15 cellular contexts compared by ENCODE assay signal in genomic region chr2:11764920-11765319, GRCh38. TPM values are rescaled to one million over a fixed set of nuclear protein-coding genes. Genes with fewer than 3 reads are reported as not detected.
A peak's percentile ranks its signal among the peaks of the same experiment; 100 is the strongest.
DNase-seq lines count a peak whose midpoint lies in the region; ATAC-seq and TF ChIP-seq lines count a peak whose summit lies in the region.
"Had no signal": no experiment of that assay in that cellular context is flagged by ENCODE, and none has a peak within 500 bp of the region (broad histone marks: within the 10 kb centered on the region; RNA-seq: fewer than 3 reads in every experiment).

No MANE protein-coding gene starts in this region.

- no peak overlapping the region for H3K23ac ChIP-seq in neuronal stem cell (ENCODE audit: low read depth, low read length, poor library complexity)

- intact Hi-C loops in activated naive CD4-positive, alpha-beta T cell treated with anti-CD3 and anti-CD28 coated beads for 36 hours (cut with micrococcal nuclease) = no loop called here
- intact Hi-C loops in natural killer cell (cut with micrococcal nuclease) = no loop called here

- H3K4me1 Mint-ChIP-seq in activated naive CD4-positive, alpha-beta T cell treated with anti-CD3 and anti-CD28 coated beads for 36 hours (ENCODE audit: low read depth) = peaks cover 20% of the 10 kb centered on the region
- H3K4me1 Mint-ChIP-seq in activated naive CD4-positive, alpha-beta T cell treated with anti-CD3 and anti-CD28 coated beads, Interleukin-2, amount 10 ng/mL, durations not matched to agents 7 days and 5 days = peaks cover 38% of the 10 kb centered on the region
- H3K4me1 Mint-ChIP-seq in natural killer cell treated with Interleukin-12 subunit alpha and Interleukin-12 subunit beta and Interleukin-15 and Interleukin-18, amount 100 ng/mL, for 72 hours (ENCODE audit: low read depth in 2 of 2) = peaks cover 44 to 48% of the 10 kb centered on the region in 2 donors
- H3K4me1 Mint-ChIP-seq in natural killer cell = peaks cover 43 to 59% of the 10 kb centered on the region in 2 donors

- H3K27me3 ChIP-seq in neuronal stem cell (ENCODE audit: control insufficient read depth in 3 of 3, insufficient read depth in 3 of 3, low read depth in 1 of 3, low read length in 3 of 3) = no peaks in the 10 kb centered on the region
- H3K27me3 ChIP-seq in HAP-1 (ENCODE audit: low read depth) = no peaks in the 10 kb centered on the region

- H3K9me3 ChIP-seq in neuronal stem cell (replicated peaks in 1 of 2; ENCODE audit: control insufficient read depth in 2 of 2, insufficient read depth in 1 of 2, low read depth in 1 of 2, low read length in 2 of 2) (peaks cover 3 to 13% of the 10 kb centered on the region in 2 donors), HAP-1 (no peaks in the 10 kb centered on the region)
- H3K9me3 ChIP-seq: Caco-2 had no signal

- no peak for TF ChIP-seq CTCF in natural killer cell (IDR thresholded peaks at IDR 0.05)

- WGBS in neuronal stem cell (ENCODE audit: extremely low coverage in 2 of 2, insufficient read length in 2 of 2, insufficient replicate concordance in 1 of 2), 2 donors = no CpG with 5 or more reads among the region's 10 CpGs

- peak overlapping the region; percentile 16 for H2BK5ac ChIP-seq in neuronal stem cell (ENCODE audit: low read length)

- no peak overlapping the region for H2BK12ac ChIP-seq in neuronal stem cell (ENCODE audit: low read length)

- H3K27ac ChIP-seq in neuronal stem cell (replicated peaks; ENCODE audit: low read length) = no peak overlapping the region
- H3K27ac ChIP-seq: PC-9 had no signal

- no peak overlapping the region for H3K4me3 Mint-ChIP-seq in activated naive CD4-positive, alpha-beta T cell treated with anti-CD3 and anti-CD28 coated beads for 36 hours
- H3K4me3 Mint-ChIP-seq in activated naive CD4-positive, alpha-beta T cell treated with anti-CD3 and anti-CD28 coated beads, Interleukin-2, amount 10 ng/mL, durations not matched to agents 7 days and 5 days = no peak overlapping the region
- H3K4me3 Mint-ChIP-seq in natural killer cell treated with Interleukin-12 subunit alpha and Interleukin-12 subunit beta and Interleukin-15 and Interleukin-18, amount 100 ng/mL, for 72 hours = no peak overlapping the region
- H3K4me3 Mint-ChIP-seq in natural killer cell = no peak overlapping the region
- H3K4me3 Mint-ChIP-seq: B cell had no signal

- H3K4ac ChIP-seq in neuronal stem cell (ENCODE audit: low read length) = no peak overlapping the region

- no peak for DNase-seq in activated naive CD4-positive, alpha-beta T cell treated with anti-CD3 and anti-CD28 coated beads for 36 hours
- no peak for DNase-seq in activated naive CD4-positive, alpha-beta T cell treated with anti-CD3 and anti-CD28 coated beads, Interleukin-2, amount 10 ng/mL, durations not matched to agents 7 days and 5 days
- no peak for DNase-seq in natural killer cell treated with Interleukin-12 subunit alpha and Interleukin-12 subunit beta and Interleukin-15 and Interleukin-18, amount 100 ng/mL, for 72 hours (ENCODE audit: low spot score)
- DNase-seq in natural killer cell (no peak), neuronal stem cell (ENCODE audit: low spot score) (no peak), HAP-1 (ENCODE audit: low spot score in 2 of 2) (no peak), NCI-H2171 treated with DMSO at 0.1 percent for 48 hours (lab: John Stamatoyannopoulos, UW) (no peak), kidney tubule cell (ENCODE audit: low spot score) (no peak)
- DNase-seq: Caco-2, NCI-H1417 treated with DMSO at 0.1 percent for 48 hours, NCI-H187 treated with DMSO at 0.1 percent for 48 hours, NCI-H226, NCI-H524, PC-9 had no signal

- H4K8ac ChIP-seq in neuronal stem cell (ENCODE audit: low read depth, low read length) = no peak overlapping the region

- H4K91ac ChIP-seq in neuronal stem cell (ENCODE audit: low read depth, low read length, poor library complexity) = no peak overlapping the region

- no peaks in the 10 kb centered on the region for H3K27me3 Mint-ChIP-seq in activated naive CD4-positive, alpha-beta T cell treated with anti-CD3 and anti-CD28 coated beads for 36 hours (ENCODE audit: low read depth)
- no peaks in the 10 kb centered on the region for H3K27me3 Mint-ChIP-seq in activated naive CD4-positive, alpha-beta T cell treated with anti-CD3 and anti-CD28 coated beads, Interleukin-2, amount 10 ng/mL, durations not matched to agents 7 days and 5 days
- H3K27me3 Mint-ChIP-seq in natural killer cell treated with Interleukin-12 subunit alpha and Interleukin-12 subunit beta and Interleukin-15 and Interleukin-18, amount 100 ng/mL, for 72 hours = no peaks in the 10 kb centered on the region
- no peaks in the 10 kb centered on the region for H3K27me3 Mint-ChIP-seq in natural killer cell (ENCODE audit: low read depth in 2 of 2)
- H3K27me3 Mint-ChIP-seq: B cell had no signal

- no peak overlapping the region for H3K4me3 ChIP-seq in neuronal stem cell (ENCODE audit: low read length in 2 of 2)
- no peak overlapping the region for H3K4me3 ChIP-seq in HAP-1
- H3K4me3 ChIP-seq: PC-9 had no signal

- H3K79me1 ChIP-seq in neuronal stem cell (ENCODE audit: low read depth, low read length) = peaks cover 6% of the 10 kb centered on the region

- H3K18ac ChIP-seq in neuronal stem cell (ENCODE audit: low read length) = peak overlapping the region; percentile 1

- H2AK5ac ChIP-seq in neuronal stem cell (ENCODE audit: low read depth, low read length) = no peak overlapping the region

- H3K27ac Mint-ChIP-seq in activated naive CD4-positive, alpha-beta T cell treated with anti-CD3 and anti-CD28 coated beads for 36 hours = peak overlapping the region; percentile 42
- H3K27ac Mint-ChIP-seq in activated naive CD4-positive, alpha-beta T cell treated with anti-CD3 and anti-CD28 coated beads, Interleukin-2, amount 10 ng/mL, durations not matched to agents 7 days and 5 days = no peak overlapping the region
- H3K27ac Mint-ChIP-seq in natural killer cell treated with Interleukin-12 subunit alpha and Interleukin-12 subunit beta and Interleukin-15 and Interleukin-18, amount 100 ng/mL, for 72 hours = peak overlapping the region; percentile 51 to 62
- peak overlapping the region in 1 of 2 donors; percentile 56 for H3K27ac Mint-ChIP-seq in natural killer cell
- H3K27ac Mint-ChIP-seq: B cell had no signal

- peaks cover 0 to 2% of the 10 kb centered on the region in 2 donors for H3K4me1 ChIP-seq in neuronal stem cell (ENCODE audit: control insufficient read depth in 2 of 2, insufficient read depth in 1 of 2, low read depth in 1 of 2, low read length in 2 of 2)
- no peaks in the 10 kb centered on the region for H3K4me1 ChIP-seq in HAP-1
- H3K4me1 ChIP-seq: Caco-2 had no signal

- H3K36me3 ChIP-seq in neuronal stem cell (replicated peaks in 1 of 2; ENCODE audit: control insufficient read depth in 2 of 2, insufficient read depth in 2 of 2, low read length in 2 of 2) (peaks cover 29 to 66% of the 10 kb centered on the region in 2 donors), HAP-1 (replicated peaks) (peaks cover 16% of the 10 kb centered on the region)

- H2BK120ac ChIP-seq in neuronal stem cell (ENCODE audit: low read depth, low read length) = no peak overlapping the region

- H3K4me2 ChIP-seq in neuronal stem cell (ENCODE audit: insufficient read depth, low read length, poor library complexity, severe bottlenecking) = no peak overlapping the region
- H3K4me2 ChIP-seq: PC-9 had no signal

- CTCF ChIA-PET in activated naive CD4-positive, alpha-beta T cell treated with anti-CD3 and anti-CD28 coated beads for 36 hours (lab: Charles Lee) = interaction anchor here (0.7 to 1.4 kb wide), 2 partner anchors 19 to 72 kb away, joined by 3 to 4 read pairs; no protein-coding TSS in a partner anchor
- CTCF ChIA-PET in activated naive CD4-positive, alpha-beta T cell treated with anti-CD3 and anti-CD28 coated beads, Interleukin-2, amount 10 ng/mL, durations not matched to agents 7 days and 5 days (lab: Charles Lee) = interaction anchor here (0.9 to 1.9 kb wide), 5 partner anchors 10 to 77 kb away, joined by 3 to 6 read pairs (median 5); no protein-coding TSS in a partner anchor

- H3K9ac ChIP-seq in neuronal stem cell (ENCODE audit: low read depth, low read length, poor library complexity) = no peak overlapping the region

- no peak overlapping the region for H2AFZ ChIP-seq in neuronal stem cell (ENCODE audit: low read length)
- H2AFZ ChIP-seq: PC-9 had no signal

- H2BK15ac ChIP-seq in neuronal stem cell (ENCODE audit: low read length) = no peak overlapping the region

- peaks cover 55% of the 10 kb centered on the region for H3K36me3 Mint-ChIP-seq in activated naive CD4-positive, alpha-beta T cell treated with anti-CD3 and anti-CD28 coated beads for 36 hours (ENCODE audit: low read depth)
- peaks cover 65% of the 10 kb centered on the region for H3K36me3 Mint-ChIP-seq in activated naive CD4-positive, alpha-beta T cell treated with anti-CD3 and anti-CD28 coated beads, Interleukin-2, amount 10 ng/mL, durations not matched to agents 7 days and 5 days
- H3K36me3 Mint-ChIP-seq in natural killer cell treated with Interleukin-12 subunit alpha and Interleukin-12 subunit beta and Interleukin-15 and Interleukin-18, amount 100 ng/mL, for 72 hours = peaks cover 32% of the 10 kb centered on the region
- H3K36me3 Mint-ChIP-seq in natural killer cell = peaks cover 21% of the 10 kb centered on the region

- no peaks in the 10 kb centered on the region for H3K9me3 Mint-ChIP-seq in activated naive CD4-positive, alpha-beta T cell treated with anti-CD3 and anti-CD28 coated beads for 36 hours
- H3K9me3 Mint-ChIP-seq in activated naive CD4-positive, alpha-beta T cell treated with anti-CD3 and anti-CD28 coated beads, Interleukin-2, amount 10 ng/mL, durations not matched to agents 7 days and 5 days = no peaks in the 10 kb centered on the region
- no peaks in the 10 kb centered on the region for H3K9me3 Mint-ChIP-seq in natural killer cell treated with Interleukin-12 subunit alpha and Interleukin-12 subunit beta and Interleukin-15 and Interleukin-18, amount 100 ng/mL, for 72 hours
- no peaks in the 10 kb centered on the region for H3K9me3 Mint-ChIP-seq in natural killer cell

- in situ Hi-C loops in HAP-1 (cut with MboI; ENCODE audit: low sequenced_read_pairs) = no loop called here

- ATAC-seq in natural killer cell treated with Interleukin-12 subunit alpha and Interleukin-12 subunit beta and Interleukin-15 and Interleukin-18, amount 100 ng/mL, for 72 hours = no peak
- ATAC-seq in natural killer cell = no peak

- no peak overlapping the region for H3K14ac ChIP-seq in neuronal stem cell (ENCODE audit: low read length)

RNA-seq across cellular contexts. Expression of gene LPIN1, which starts 18.5 kb away (rescaled TPM):
- 100 to 1,000 TPM in 1 of 2 experiments, 10 to 100 TPM in 1; 96.4 to 102 TPM for total RNA-seq in activated naive CD4-positive, alpha-beta T cell treated with anti-CD3 and anti-CD28 coated beads for 36 hours
- 100 to 1,000 TPM in 1 of 2 donors, 10 to 100 TPM in 1; 63.0 to 112 TPM for total RNA-seq in natural killer cell treated with Interleukin-12 subunit alpha and Interleukin-12 subunit beta and Interleukin-15 and Interleukin-18, amount 100 ng/mL, for 72 hours
- 100 to 1,000 TPM in 2 of 3 donors, 10 to 100 TPM in 1; 95.0 to 122 (median 118) TPM for total RNA-seq in natural killer cell
- polyA plus RNA-seq in neuronal stem cell (2013, experiment 1 of 2) = 19.1 TPM
- 20.2 TPM for polyA plus RNA-seq in neuronal stem cell (2013, experiment 2 of 2)
